Comparison of ENCODE assay signal across 21 cellular contexts in the genomic region with DNA sequence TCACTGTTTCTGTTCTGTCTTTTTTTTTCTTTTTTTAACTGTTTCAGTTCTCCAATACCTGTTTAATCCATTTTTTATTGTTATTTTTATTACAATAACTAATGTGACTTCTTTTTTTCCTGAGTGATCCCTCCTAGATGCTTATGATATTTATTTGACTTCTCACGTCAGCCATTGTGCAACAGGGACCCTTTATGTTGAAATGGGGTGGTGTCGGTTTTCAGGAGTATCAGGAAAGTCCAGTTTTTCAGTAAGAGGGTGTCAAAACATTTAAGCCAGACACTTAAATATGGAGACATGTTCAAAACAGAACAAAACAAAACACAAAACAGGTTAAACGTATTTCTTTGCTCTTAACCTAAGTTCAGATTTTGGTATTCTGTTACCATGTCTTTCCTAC.
DNase-seq lines count a peak whose midpoint lies in the region; ATAC-seq, FAIRE-seq and TF ChIP-seq lines count a peak whose summit lies in the region.
"Had no signal": no experiment of that assay in that cellular context is flagged by ENCODE, and none has a peak within 500 bp of the region (broad histone marks: within the 10 kb centered on the region; RNA-seq: fewer than 3 reads in every experiment).

No MANE protein-coding gene starts in this region.

- no peak for TF ChIP-seq CTCF in HepG2 (CRISPR knock-in tag; IDR thresholded peaks at IDR 0.05)
- no peak for TF ChIP-seq CTCF in right lobe of liver (IDR thresholded peaks at IDR 0.05)
- no peak for TF ChIP-seq CTCF in fibroblast of mammary gland (conservative IDR thresholded peaks at IDR 0.05; ENCODE audit: control insufficient read depth, insufficient read depth, low read depth, low read length)
- TF ChIP-seq CTCF in type B pancreatic cell (conservative IDR thresholded peaks at IDR 0.05), result no peak

- peak overlapping the region; percentile 50 for H3K27ac Mint-ChIP-seq in type B pancreatic cell
- H3K27ac Mint-ChIP-seq: CD14-positive monocyte had no signal

- no peaks in the 10 kb centered on the region for H3K27me3 Mint-ChIP-seq in type B pancreatic cell

- H3K36me3 Mint-ChIP-seq in type B pancreatic cell, result no peaks in the 10 kb centered on the region
- H3K36me3 Mint-ChIP-seq: CD14-positive monocyte had no signal

- H3K27ac ChIP-seq in HepG2 (ENCODE audit: extremely low read length, insufficient read depth, low read length) (no peak overlapping the region), right lobe of liver (no peak overlapping the region)
- H3K27ac ChIP-seq: KMS-11 had no signal

- no peak for DNase-seq in HepG2 (ENCODE audit: low spot score)
- no peak for DNase-seq in right lobe of liver
- peak; percentile 58 for DNase-seq in amniotic epithelial cell (ENCODE audit: low read depth)
- DNase-seq in fibroblast of mammary gland (ENCODE audit: low read depth), result peak; percentile 61
- no peak for DNase-seq in type B pancreatic cell (ENCODE audit: extremely low spot score, unreplicated experiment)
- no peak for DNase-seq in AML-193 (lab: John Stamatoyannopoulos, UW)
- DNase-seq: DMS153; HCEC 1CT; MG63; NCI-H1092 treated with DMSO at 0.1 percent for 48 hours; NCI-H1694; NCI-H2107; NCI-H2227 treated with DMSO at 0.1 percent for 48 hours; NCI-H524 treated with DMSO at 0.1 percent for 48 hours; NK-92 treated with Interleukin-12 subunit alpha and Interleukin-12 subunit beta, amount 100 ng/mL, for 24 hours had no signal

- H3K9me3 ChIP-seq in HepG2 (ENCODE audit: low read length) (no peaks in the 10 kb centered on the region), right lobe of liver (no peaks in the 10 kb centered on the region)
- H3K9me3 ChIP-seq: MG63 had no signal

- peaks cover under 1% of the 10 kb centered on the region for H3K9me3 Mint-ChIP-seq in type B pancreatic cell

- no peaks in the 10 kb centered on the region for H3K79me2 ChIP-seq in HepG2 (ENCODE audit: insufficient read depth, low read length)

- WGBS in HepG2 (ENCODE audit: low lambda C conversion rate), result 3% methylated on average over 3 of the region's 3 CpGs
- WGBS in right lobe of liver (ENCODE audit: insufficient coverage, low coverage, low lambda C conversion rate, missing lambda C conversion rate), result 22% methylated on average over 3 of the region's 3 CpGs

- TF ChIP-seq POLR2A in HepG2 (IDR thresholded peaks at IDR 0.05; ENCODE audit: insufficient read depth in 1 of 2, low read depth in 2 of 2, low read length in 2 of 2) (no peak), right lobe of liver (IDR thresholded peaks at IDR 0.05) (no peak)

- in situ Hi-C loops in HepG2 (cut with HindIII; ENCODE audit: extremely low pct_ligation_motif_present, low pct_unique_long_range_greater_than_20kb), result no loop called here

- no TSS peak for BruUV-seq in HepG2 (replicated peaks; lab: Mats Ljungman, UMichigan)

- no peak overlapping the region for H3K4me3 ChIP-seq in HepG2 (replicated peaks in 1 of 3; ENCODE audit: insufficient read depth in 1 of 3, low read depth in 2 of 3, low read length in 3 of 3)
- no peak overlapping the region for H3K4me3 ChIP-seq in right lobe of liver
- H3K4me3 ChIP-seq in fibroblast of mammary gland (ENCODE audit: control insufficient read depth, low read depth, low read length), result no peak overlapping the region
- H3K4me3 ChIP-seq: GM23248, MG63 had no signal

- no peaks in the 10 kb centered on the region for H3K36me3 ChIP-seq in HepG2 (replicated peaks in 1 of 2; ENCODE audit: control insufficient read depth in 1 of 2, insufficient read depth in 2 of 2, low read length in 2 of 2)
- no peaks in the 10 kb centered on the region for H3K36me3 ChIP-seq in right lobe of liver
- H3K36me3 ChIP-seq: MG63 had no signal

- TF ChIP-seq EP300 in HepG2 (IDR thresholded peaks at IDR 0.05; ENCODE audit: low read depth in 2 of 2, low read length in 2 of 2), result no peak
- no peak for TF ChIP-seq EP300 in HepG2 (CRISPR knock-in tag; IDR thresholded peaks at IDR 0.05; ENCODE audit: borderline replicate concordance)

- POLR2A ChIA-PET in HepG2 (lab: Yijun Ruan, JAX), result no interaction called here

- no peak for FAIRE-seq in HepG2 (lab: Jason Lieb, UNC)
- FAIRE-seq: GM12892 had no signal

- TF ChIP-seq RAD21 in HepG2 (CRISPR knock-in tag; IDR thresholded peaks at IDR 0.05), result no peak

- CTCF ChIA-PET in HepG2 (lab: Yijun Ruan, JAX; ENCODE audit: low intra/inter-chr PET ratio, low total read pairs), result no interaction called here

- intact Hi-C loops in HepG2 (cut with micrococcal nuclease; ENCODE audit: unreplicated experiment) (no loop called here), right lobe of liver (cut with DNase I) (no loop called here)

- H3K4me1 Mint-ChIP-seq in type B pancreatic cell (ENCODE audit: unreplicated experiment), result peaks cover 21% of the 10 kb centered on the region
- H3K4me1 Mint-ChIP-seq: CD14-positive monocyte had no signal

- H3K27me3 ChIP-seq in HepG2 (ENCODE audit: control insufficient read depth in 1 of 2, insufficient read depth in 2 of 2, low read length in 2 of 2), result no peaks in the 10 kb centered on the region; a peak in 1 of 5 replicates
- no peaks in the 10 kb centered on the region for H3K27me3 ChIP-seq in right lobe of liver
- H3K27me3 ChIP-seq: MG63 had no signal

- ATAC-seq in HepG2 (no peak), right lobe of liver (no peak), HG02884 (IDR thresholded peaks at IDR 0.05; ENCODE audit: unreplicated experiment) (no peak), GM18861 (IDR thresholded peaks at IDR 0.05; ENCODE audit: unreplicated experiment) (no peak)

- no peak overlapping the region for H3K9ac ChIP-seq in HepG2 (ENCODE audit: insufficient read depth, low read depth, low read length)
- H3K9ac ChIP-seq: KMS-11 had no signal

- H2AFZ ChIP-seq in HepG2 (ENCODE audit: low read length), result no peak overlapping the region
- H2AFZ ChIP-seq: GM23248 had no signal

- H3K4me1 ChIP-seq in HepG2 (ENCODE audit: insufficient read depth, low read length), result no peaks in the 10 kb centered on the region
- no peaks in the 10 kb centered on the region for H3K4me1 ChIP-seq in right lobe of liver

- peak overlapping the region; percentile 7 for H3K4me3 Mint-ChIP-seq in type B pancreatic cell
- H3K4me3 Mint-ChIP-seq: CD14-positive monocyte had no signal

- H4K20me1 ChIP-seq in HepG2 (ENCODE audit: insufficient read depth, low read length), result no peaks in the 10 kb centered on the region

- no peak overlapping the region for H3K4me2 ChIP-seq in HepG2 (ENCODE audit: low read depth, low read length)
- H3K4me2 ChIP-seq: KMS-11 had no signal

TF ChIP-seq in HepG2, 621 proteins besides CTCF, POLR2A, EP300 and RAD21:
- peak; percentile 58 for TF ChIP-seq CEBPB (IDR thresholded peaks at IDR 0.05; ENCODE audit: borderline replicate concordance, low read depth, low read length)
- no peak for TF ChIP-seq ZSCAN9 (CRISPR knock-in tag; IDR thresholded peaks at IDR 0.05; ENCODE audit: borderline replicate concordance)

Comparison
In these comparisons a context has a peak if more than half of its experiments do, and no peak if none do; other contexts are left out.
1. DNase-seq: peak in amniotic epithelial cell (single experiment) and fibroblast of mammary gland (single experiment); none in HepG2 (single experiment), right lobe of liver (0 of 3), type B pancreatic cell (single experiment) and AML-193 (0 of 2).